In genomic region chr22:46996595-46997310, GRCh38 we compare ENCODE assay signal across 12 cellular contexts.
DNase-seq lines count a peak whose midpoint lies in the region; ATAC-seq and TF ChIP-seq lines count a peak whose summit lies in the region.
"Had no signal": no experiment of that assay in that cellular context is flagged by ENCODE, and none has a peak within 500 bp of the region (broad histone marks: within the 10 kb centered on the region; RNA-seq: fewer than 3 reads in every experiment).

No MANE protein-coding gene starts in this region.

- intact Hi-C loops in Calu3 (cut with micrococcal nuclease; ENCODE audit: unreplicated experiment), result no loop called here
- intact Hi-C loops in mucosa of descending colon (cut with DNase I, micrococcal nuclease), result no loop called here
- intact Hi-C loops in activated CD4-positive, alpha-beta T cell treated with anti-CD3 and anti-CD28 coated beads, Interleukin-2, amount 10 ng/mL, durations not matched to agents 24 days and 14 days (cut with micrococcal nuclease), result no loop called here

- H3K36me3 ChIP-seq in mucosa of descending colon (ENCODE audit: low read depth), result no peaks in the 10 kb centered on the region

- H3K4me3 ChIP-seq in HFF-Myc (replicated peaks; ENCODE audit: low read depth, low read length) (no peak overlapping the region), mucosa of descending colon (no peak overlapping the region)
- H3K4me3 ChIP-seq: esophagus muscularis mucosa, lung had no signal

- in situ Hi-C loops in T47D (cut with HindIII; ENCODE audit: low pct_unique_long_range_greater_than_20kb, low sequenced_read_pairs), result no loop called here

- ATAC-seq in mucosa of descending colon (peak; percentile 41), HG03354 (IDR thresholded peaks at IDR 0.05; ENCODE audit: poor library complexity, severe bottlenecking, unreplicated experiment) (no peak)
- ATAC-seq: activated naive CD8-positive, alpha-beta T cell treated with anti-CD3 and anti-CD28 coated beads, Interleukin-2, amount 50 U/mL, for 24 hours had no signal

- no peak overlapping the region for H3K4me3 Mint-ChIP-seq in Calu3 (ENCODE audit: low read depth, unreplicated experiment)
- H3K4me3 Mint-ChIP-seq in activated CD4-positive, alpha-beta T cell treated with anti-CD3 and anti-CD28 coated beads, Interleukin-2, amount 10 ng/mL, durations not matched to agents 24 days and 14 days, result no peak overlapping the region
- H3K4me3 Mint-ChIP-seq: activated naive CD8-positive, alpha-beta T cell treated with anti-CD3 and anti-CD28 coated beads, Interleukin-2, amount 50 U/mL, for 24 hours had no signal

- no peaks in the 10 kb centered on the region for H3K9me3 ChIP-seq in mucosa of descending colon
- H3K9me3 ChIP-seq: esophagus muscularis mucosa had no signal

- peak; percentile 12 for DNase-seq in Calu3
- DNase-seq in HFF-Myc (ENCODE audit: extremely low read depth, low read depth), result no peak
- peak; percentile 9 to 23 for DNase-seq in T47D (ENCODE audit: low read depth in 1 of 2, low spot score in 1 of 2)
- no peak for DNase-seq in mucosa of descending colon
- DNase-seq in activated CD4-positive, alpha-beta T cell treated with anti-CD3 and anti-CD28 coated beads, Interleukin-2, amount 10 ng/mL, durations not matched to agents 24 days and 14 days, result no peak
- DNase-seq in stimulated activated CD4-positive, alpha-beta T cell treated with anti-CD3 and anti-CD28 coated beads, Interleukin-4, amount 100 ng/mL, for 1 hour, result no peak
- DNase-seq: activated CD4-positive, CD25-positive, alpha-beta regulatory T cell treated with anti-CD3 and anti-CD28 coated beads, Interleukin-2, amount 50 U/mL, for 72 hours; activated naive CD8-positive, alpha-beta T cell treated with anti-CD3 and anti-CD28 coated beads, Interleukin-2, amount 50 U/mL, for 24 hours; right cardiac atrium had no signal

- H3K36me3 Mint-ChIP-seq in Calu3 (ENCODE audit: insufficient read depth, unreplicated experiment), result no peaks in the 10 kb centered on the region
- H3K36me3 Mint-ChIP-seq in activated CD4-positive, alpha-beta T cell treated with anti-CD3 and anti-CD28 coated beads, Interleukin-2, amount 10 ng/mL, durations not matched to agents 24 days and 14 days (ENCODE audit: low read depth), result peaks cover 19% of the 10 kb centered on the region

- no peak overlapping the region for H3K27ac Mint-ChIP-seq in Calu3 (ENCODE audit: unreplicated experiment)
- H3K27ac Mint-ChIP-seq in activated CD4-positive, alpha-beta T cell treated with anti-CD3 and anti-CD28 coated beads, Interleukin-2, amount 10 ng/mL, durations not matched to agents 24 days and 14 days, result no peak overlapping the region
- H3K27ac Mint-ChIP-seq: activated naive CD8-positive, alpha-beta T cell treated with anti-CD3 and anti-CD28 coated beads, Interleukin-2, amount 50 U/mL, for 24 hours had no signal

- no peaks in the 10 kb centered on the region for H3K27me3 Mint-ChIP-seq in Calu3 (ENCODE audit: unreplicated experiment)
- no peaks in the 10 kb centered on the region for H3K27me3 Mint-ChIP-seq in activated CD4-positive, alpha-beta T cell treated with anti-CD3 and anti-CD28 coated beads, Interleukin-2, amount 10 ng/mL, durations not matched to agents 24 days and 14 days
- H3K27me3 Mint-ChIP-seq: activated naive CD8-positive, alpha-beta T cell treated with anti-CD3 and anti-CD28 coated beads, Interleukin-2, amount 50 U/mL, for 24 hours had no signal

- TF ChIP-seq CTCF in Calu3 (IDR thresholded peaks at IDR 0.05; ENCODE audit: unreplicated experiment) (no peak), HFF-Myc (IDR thresholded peaks at IDR 0.05; ENCODE audit: low read depth, low read length, missing control alignments) (peak; percentile 33), mucosa of descending colon (IDR thresholded peaks at IDR 0.05) (no peak)

- no peaks in the 10 kb centered on the region for H3K9me3 Mint-ChIP-seq in Calu3 (ENCODE audit: low read depth, unreplicated experiment)
- H3K9me3 Mint-ChIP-seq in activated CD4-positive, alpha-beta T cell treated with anti-CD3 and anti-CD28 coated beads, Interleukin-2, amount 10 ng/mL, durations not matched to agents 24 days and 14 days, result no peaks in the 10 kb centered on the region
- H3K9me3 Mint-ChIP-seq: activated naive CD8-positive, alpha-beta T cell treated with anti-CD3 and anti-CD28 coated beads, Interleukin-2, amount 50 U/mL, for 24 hours had no signal

- no peaks in the 10 kb centered on the region for H3K4me1 ChIP-seq in mucosa of descending colon (ENCODE audit: low read depth)

- H3K4me1 Mint-ChIP-seq in Calu3 (ENCODE audit: low read depth, unreplicated experiment), result no peaks in the 10 kb centered on the region
- H3K4me1 Mint-ChIP-seq in activated CD4-positive, alpha-beta T cell treated with anti-CD3 and anti-CD28 coated beads, Interleukin-2, amount 10 ng/mL, durations not matched to agents 24 days and 14 days, result peaks cover 18% of the 10 kb centered on the region

- no TSS peak for BruUV-seq in Calu3 (replicated peaks; lab: Mats Ljungman, UMichigan)

- CTCF ChIA-PET in Calu3 (lab: Charles Lee), result interaction anchor here (0.6 to 1.2 kb wide), 3 partner anchors 15 to 198 kb away, joined by 3 read pairs; no protein-coding TSS in a partner anchor

Comparison
In these comparisons a context has a peak if more than half of its experiments do, and no peak if none do; other contexts are left out.
1. DNase-seq: peak in Calu3 (single experiment) and T47D (2 of 2); none in HFF-Myc (single experiment), mucosa of descending colon (0 of 3), activated CD4-positive, alpha-beta T cell treated with anti-CD3 and anti-CD28 coated beads, Interleukin-2, amount 10 ng/mL, durations not matched to agents 24 days and 14 days (single experiment) and stimulated activated CD4-positive, alpha-beta T cell treated with anti-CD3 and anti-CD28 coated beads, Interleukin-4, amount 100 ng/mL, for 1 hour (single experiment).